In the genomic region with DNA sequence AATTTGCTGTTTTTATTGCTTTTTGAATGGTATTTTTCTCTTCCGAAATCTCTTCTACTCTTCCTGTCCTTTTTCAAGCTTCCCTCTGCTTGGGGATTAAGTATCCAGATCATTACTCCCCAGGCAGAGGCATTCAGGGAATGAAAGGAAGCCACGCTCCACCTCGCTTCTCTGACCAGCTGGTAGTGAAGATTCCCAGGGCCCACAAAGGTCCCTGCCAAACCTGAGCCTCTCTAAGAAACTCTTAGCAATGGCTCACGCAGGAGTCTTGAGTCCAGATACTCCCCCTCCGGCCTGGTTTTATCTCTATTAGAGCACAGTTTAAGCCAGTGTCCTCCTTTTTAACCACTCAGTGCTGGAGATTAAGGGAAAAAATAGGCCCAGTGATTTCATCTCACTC, we compare ENCODE assay signal across 27 cellular contexts. TPM values are rescaled to one million over a fixed set of nuclear protein-coding genes. Genes with fewer than 3 reads are reported as not detected.
DNase-seq lines count a peak whose midpoint lies in the region; ATAC-seq and TF ChIP-seq lines count a peak whose summit lies in the region.
"Had no signal": no experiment of that assay in that cellular context is flagged by ENCODE, and none has a peak within 500 bp of the region (broad histone marks: within the 10 kb centered on the region; RNA-seq: fewer than 3 reads in every experiment).

No MANE protein-coding gene starts in this region.

- no peak for TF ChIP-seq CTCF in cardiac muscle cell (IDR thresholded peaks at IDR 0.05; ENCODE audit: low read depth, low read length)
- no peak for TF ChIP-seq CTCF in right atrium auricular region (IDR thresholded peaks at IDR 0.05)
- TF ChIP-seq CTCF in hepatocyte (IDR thresholded peaks at IDR 0.05; ENCODE audit: poor library complexity), result no peak

- no peak for ATAC-seq in HG03571 (IDR thresholded peaks at IDR 0.05; ENCODE audit: unreplicated experiment)
- ATAC-seq: activated T-cell treated with anti-CD3 and anti-CD28 coated beads, Interleukin-2, amount 50 U/mL, for 72 hours; left cardiac atrium; stimulated activated naive CD8-positive, alpha-beta T cell treated with anti-CD3 and anti-CD28 coated beads, Interleukin-15, Interleukin-2, amounts not matched to agents 100 U/mL and 50 U/mL, for 24 hours had no signal

- 58% methylated on average over 5 of the region's 5 CpGs for WGBS in hepatocyte (ENCODE audit: low lambda C conversion rate, missing lambda C conversion rate)

- H3K9me2 ChIP-seq in hepatocyte (replicated peaks; ENCODE audit: insufficient read depth), result no peaks in the 10 kb centered on the region

- no peak overlapping the region for H3K27ac ChIP-seq in cardiac muscle cell
- no peak overlapping the region for H3K27ac ChIP-seq in right atrium auricular region
- no peak overlapping the region for H3K27ac ChIP-seq in hepatocyte
- H3K27ac ChIP-seq: dorsolateral prefrontal cortex, prostate gland, spleen, tibial artery had no signal

- no peaks in the 10 kb centered on the region for H3K79me2 ChIP-seq in hepatocyte

- no peaks in the 10 kb centered on the region for H4K20me1 ChIP-seq in hepatocyte (ENCODE audit: insufficient read depth, poor library complexity, severe bottlenecking)

- H3K9me3 ChIP-seq in cardiac muscle cell (ENCODE audit: low read depth) (no peaks in the 10 kb centered on the region), right atrium auricular region (no peaks in the 10 kb centered on the region), hepatocyte (ENCODE audit: low read depth) (no peaks in the 10 kb centered on the region)
- H3K9me3 ChIP-seq: prostate gland, tibial artery had no signal

- peak; percentile 12 to 15 for DNase-seq in cardiac muscle cell (ENCODE audit: low read depth in 1 of 2, low spot score in 1 of 2)
- DNase-seq in right atrium auricular region (ENCODE audit: low spot score), result no peak
- DNase-seq in hepatocyte (ENCODE audit: low spot score), result peak; percentile 13
- peak; percentile 90 for DNase-seq in myocyte (ENCODE audit: low read depth)
- DNase-seq in CD1c-positive myeloid dendritic cell (ENCODE audit: extremely low spot score), result no peak
- DNase-seq in NCI-H524 treated with DMSO at 0.1 percent for 48 hours (lab: John Stamatoyannopoulos, UW), result no peak
- DNase-seq in GF-D8 (lab: John Stamatoyannopoulos, UW), result no peak
- DNase-seq: 8988T; activated CD4-positive, alpha-beta T cell treated with anti-CD3 and anti-CD28 coated beads for 48 hours; activated naive CD4-positive, alpha-beta T cell treated with anti-CD3 and anti-CD28 coated beads, Interleukin-2, amount 10 ng/mL, durations not matched to agents 7 days and 5 days; activated T-cell treated with anti-CD3 and anti-CD28 coated beads, Interleukin-2, amount 50 U/mL, for 72 hours; central memory CD4-positive, alpha-beta T cell; DMS53; dorsolateral prefrontal cortex; erythroblast; left cardiac atrium; NCI-H1417; NCI-H524; spleen; stimulated activated CD4-positive, alpha-beta T cell treated with anti-CD3 and anti-CD28 coated beads, Interleukin-4, amount 100 ng/mL, for 1 hour; stimulated activated naive CD8-positive, alpha-beta T cell treated with anti-CD3 and anti-CD28 coated beads, Interleukin-15, Interleukin-2, amounts not matched to agents 100 U/mL and 50 U/mL, for 24 hours; tibial artery had no signal

- no peak overlapping the region for H3K4me3 ChIP-seq in cardiac muscle cell
- no peak overlapping the region for H3K4me3 ChIP-seq in right atrium auricular region
- H3K4me3 ChIP-seq in hepatocyte, result no peak overlapping the region
- H3K4me3 ChIP-seq: dorsolateral prefrontal cortex, prostate gland, spleen, tibial artery had no signal

- H2AFZ ChIP-seq in hepatocyte, result no peak overlapping the region

- H3K27me3 ChIP-seq in cardiac muscle cell, result no peaks in the 10 kb centered on the region
- H3K27me3 ChIP-seq in right atrium auricular region, result no peaks in the 10 kb centered on the region
- H3K27me3 ChIP-seq in hepatocyte, result no peaks in the 10 kb centered on the region
- H3K27me3 ChIP-seq: dorsolateral prefrontal cortex, spleen, tibial artery had no signal

- H3K4me2 ChIP-seq in hepatocyte, result no peak overlapping the region

- no peaks in the 10 kb centered on the region for H3K36me3 ChIP-seq in cardiac muscle cell
- no peaks in the 10 kb centered on the region for H3K36me3 ChIP-seq in right atrium auricular region
- H3K36me3 ChIP-seq in hepatocyte (replicated peaks; ENCODE audit: insufficient read depth, low read depth), result no peaks in the 10 kb centered on the region
- H3K36me3 ChIP-seq: prostate gland, spleen, tibial artery had no signal

- H3K4me1 ChIP-seq in cardiac muscle cell (ENCODE audit: low read depth), result peaks cover 9% of the 10 kb centered on the region
- peaks cover 0 to 5% of the 10 kb centered on the region in 2 donors for H3K4me1 ChIP-seq in right atrium auricular region
- H3K4me1 ChIP-seq in hepatocyte (ENCODE audit: insufficient read depth), result no peaks in the 10 kb centered on the region
- H3K4me1 ChIP-seq: prostate gland, spleen, tibial artery had no signal

RNA-seq across cellular contexts. Expression of a gene that starts 51.4 kb away (rescaled TPM):
- total RNA-seq in cardiac muscle cell (23.2 and 31.0 TPM in 2 replicates), right atrium auricular region (100 to 1,000 TPM in 1 of 2 donors, 10 to 100 TPM in 1; 94.9 to 300 TPM), hepatocyte (5.1 and 7.5 TPM in 2 replicates), myocyte (5.2 and 6.6 TPM in 2 replicates)
- polyA plus RNA-seq in cardiac muscle cell (26.9 and 30.2 TPM in 2 replicates), hepatocyte (18.1 and 20.3 TPM in 2 replicates)
- 2.7 TPM for polyA plus RNA-seq in myocyte (2012)
- total RNA-seq: activated T-cell treated with anti-CD3 and anti-CD28 coated beads, Interleukin-2, amount 50 U/mL, for 72 hours; frontal cortex; SK-MEL-5 had no signal
- polyA plus RNA-seq: neural cell had no signal

Comparison
In these comparisons a context has a peak if more than half of its experiments do, and no peak if none do; other contexts are left out.
1. DNase-seq: peak in cardiac muscle cell (2 of 2), hepatocyte (single experiment) and myocyte (single experiment); none in right atrium auricular region (single experiment), CD1c-positive myeloid dendritic cell (single experiment), NCI-H524 treated with DMSO at 0.1 percent for 48 hours (single experiment) and GF-D8 (single experiment).